11 cellular contexts compared by ENCODE assay signal in genomic region chr7:112056409-112056808, GRCh38.
A peak's percentile ranks its signal among the peaks of the same experiment; 100 is the strongest.
DNase-seq lines count a peak whose midpoint lies in the region; ATAC-seq and TF ChIP-seq lines count a peak whose summit lies in the region.
"Had no signal": no experiment of that assay in that cellular context is flagged by ENCODE, and none has a peak within 500 bp of the region (broad histone marks: within the 10 kb centered on the region; RNA-seq: fewer than 3 reads in every experiment).

No MANE protein-coding gene starts in this region.

- no peaks in the 10 kb centered on the region for H3K9me2 ChIP-seq in SK-N-SH

- H3K9ac ChIP-seq in SK-N-SH = no peak overlapping the region

- TF ChIP-seq RAD21 in SK-N-SH (IDR thresholded peaks at IDR 0.05; ENCODE audit: low read length) = no peak; the same call in 1 of the 2 replicates

- no peak overlapping the region for H3K4me2 ChIP-seq in SK-N-SH

- H3K9me3 Mint-ChIP-seq in activated T-helper 17 cell treated with anti-CD3 and anti-CD28 coated beads, Interleukin-2, amount 50 U/mL, for 72 hours = no peaks in the 10 kb centered on the region

- peaks cover 0 to 10% of the 10 kb centered on the region in 2 experiments; a peak in 2 of 4 replicates for H3K4me1 ChIP-seq in SK-N-SH (ENCODE audit: control insufficient read depth in 1 of 2, insufficient read depth in 2 of 2, low read depth in 1 of 2, low read length in 1 of 2)
- peaks cover 21 to 40% (median 36%) of the 10 kb centered on the region in 4 donors for H3K4me1 ChIP-seq in upper lobe of left lung
- H3K4me1 ChIP-seq in ovary (ENCODE audit: insufficient read depth) = peaks cover 18% of the 10 kb centered on the region

- no peak overlapping the region for H3K27ac Mint-ChIP-seq in activated T-helper 17 cell treated with anti-CD3 and anti-CD28 coated beads, Interleukin-2, amount 50 U/mL, for 72 hours

- H3K9me3 ChIP-seq in SK-N-SH (no peaks in the 10 kb centered on the region), upper lobe of left lung (no peaks in the 10 kb centered on the region), ovary (no peaks in the 10 kb centered on the region)
- H3K9me3 ChIP-seq: neutrophil had no signal

- H3K4me3 ChIP-seq in SK-N-SH (ENCODE audit: low read depth in 2 of 2, low read length in 1 of 2) (no peak overlapping the region), upper lobe of left lung (no peak overlapping the region), ovary (no peak overlapping the region)

- H3K79me2 ChIP-seq in SK-N-SH (ENCODE audit: insufficient read depth) = no peaks in the 10 kb centered on the region

- H3K4me1 Mint-ChIP-seq in activated T-helper 17 cell treated with anti-CD3 and anti-CD28 coated beads, Interleukin-2, amount 50 U/mL, for 72 hours = no peaks in the 10 kb centered on the region

- H3K27me3 Mint-ChIP-seq in activated T-helper 17 cell treated with anti-CD3 and anti-CD28 coated beads, Interleukin-2, amount 50 U/mL, for 72 hours = no peaks in the 10 kb centered on the region

- 58% methylated on average over 2 of the region's 2 CpGs for WGBS in SK-N-SH (ENCODE audit: low lambda C conversion rate)
- 45 to 53% methylated on average over 2 of the region's 2 CpGs for WGBS in upper lobe of left lung, 2 donors
- WGBS in ovary, 3 donors = 73 to 78% (median 76%) methylated on average over 2 of the region's 2 CpGs

- H3K27ac ChIP-seq in SK-N-SH (ENCODE audit: low read depth in 2 of 2, low read length in 1 of 2) (peak overlapping the region in 1 of 2 experiments; percentile 44; a peak in 1 of 4 replicates), upper lobe of left lung (peak overlapping the region in 1 of 4 donors; percentile 18), ovary (no peak overlapping the region)
- H3K27ac ChIP-seq: HL-60, neutrophil had no signal

- no peak for ATAC-seq in SK-N-SH treated with all-trans-retinoic acid at 6 μM for 48 hours
- peak; percentile 71 for ATAC-seq in HG03066 (IDR thresholded peaks at IDR 0.05; ENCODE audit: low read depth, unreplicated experiment)
- peak; percentile 40 for ATAC-seq in activated T-helper 17 cell treated with anti-CD3 and anti-CD28 coated beads, Interleukin-2, amount 50 U/mL, for 72 hours (replicated peaks)
- peak; percentile 58 to 61 for ATAC-seq in upper lobe of left lung (ENCODE audit: low FRiP score in 2 of 2)

- no peaks in the 10 kb centered on the region for H3K36me3 ChIP-seq in SK-N-SH (replicated peaks in 1 of 2; ENCODE audit: control insufficient read depth in 1 of 2, insufficient read depth in 2 of 2, low read length in 1 of 2)
- H3K36me3 ChIP-seq in upper lobe of left lung = no peaks in the 10 kb centered on the region
- H3K36me3 ChIP-seq in ovary = no peaks in the 10 kb centered on the region
- H3K36me3 ChIP-seq: neutrophil had no signal

- no peaks in the 10 kb centered on the region for H3K27me3 ChIP-seq in SK-N-SH (ENCODE audit: insufficient read depth)
- no peaks in the 10 kb centered on the region for H3K27me3 ChIP-seq in upper lobe of left lung
- no peaks in the 10 kb centered on the region for H3K27me3 ChIP-seq in ovary
- H3K27me3 ChIP-seq: neutrophil had no signal

- no peak overlapping the region for H3K4me3 Mint-ChIP-seq in activated T-helper 17 cell treated with anti-CD3 and anti-CD28 coated beads, Interleukin-2, amount 50 U/mL, for 72 hours

- no peak overlapping the region for H2AFZ ChIP-seq in SK-N-SH (ENCODE audit: low read depth)

- CTCF ChIA-PET in SK-N-SH (lab: Yijun Ruan, JAX) = interaction anchor here (0.7 to 1.7 kb wide), 6 partner anchors 17 to 294 kb away, joined by 3 to 4 read pairs (median 3); no protein-coding TSS in a partner anchor

- H4K20me1 ChIP-seq in SK-N-SH (ENCODE audit: insufficient read depth) = no peaks in the 10 kb centered on the region

- no peaks in the 10 kb centered on the region for H3F3A ChIP-seq in SK-N-SH (replicated peaks; ENCODE audit: insufficient read depth)

- DNase-seq in SK-N-SH (no peak), upper lobe of left lung (peak in 1 of 2 donors; percentile 73), DMS 273 treated with DMSO at 0.1 percent for 48 hours (lab: John Stamatoyannopoulos, UW) (no peak), ovary (no peak)
- DNase-seq in activated effector memory CD4-positive, alpha-beta T cell treated with anti-CD3 and anti-CD28 coated beads, Interleukin-2, amount 50 U/mL, for 16 hours = no peak
- DNase-seq: T-helper 2 cell had no signal

- intact Hi-C loops in ovary (cut with DNase I) = no loop called here

- H3K36me3 Mint-ChIP-seq in activated T-helper 17 cell treated with anti-CD3 and anti-CD28 coated beads, Interleukin-2, amount 50 U/mL, for 72 hours (ENCODE audit: low read depth) = no peaks in the 10 kb centered on the region

- POLR2A ChIA-PET in SK-N-SH (lab: Yijun Ruan, JAX) = interaction anchor here (0.6 to 0.9 kb wide), 2 partner anchors 159 to 1534 kb away, joined by 3 to 4 read pairs; no protein-coding TSS in a partner anchor

- no peak for TF ChIP-seq POLR2A in upper lobe of left lung (IDR thresholded peaks at IDR 0.05)
- TF ChIP-seq POLR2A in ovary (IDR thresholded peaks at IDR 0.05) = no peak

- TF ChIP-seq CTCF in SK-N-SH (IDR thresholded peaks at IDR 0.05) = no peak
- TF ChIP-seq CTCF in upper lobe of left lung (IDR thresholded peaks at IDR 0.05) = no peak
- no peak for TF ChIP-seq CTCF in ovary (IDR thresholded peaks at IDR 0.05)

- TF ChIP-seq EP300 in SK-N-SH (IDR thresholded peaks at IDR 0.05; ENCODE audit: borderline replicate concordance in 1 of 2, low read depth in 1 of 2, low read length in 1 of 2) (no peak), upper lobe of left lung (IDR thresholded peaks at IDR 0.05) (peak in 3 of 4 donors; percentile 51 to 93 (median 74)), ovary (IDR thresholded peaks at IDR 0.05) (no peak)

TF ChIP-seq in SK-N-SH treated with all-trans-retinoic acid at 6 μM for 48 hours, 23 proteins besides CTCF, POLR2A, EP300 and RAD21:
- TF ChIP-seq ISL1 (CRISPR knock-in tag; IDR thresholded peaks at IDR 0.05) (peak; percentile 55), OSR1 (CRISPR knock-in tag; IDR thresholded peaks at IDR 0.05) (no peak), ZFP3 (CRISPR knock-in tag; IDR thresholded peaks at IDR 0.05) (no peak)

TF ChIP-seq in SK-N-SH, 30 proteins besides CTCF, POLR2A, EP300 and RAD21:
- TF ChIP-seq TEAD4 (IDR thresholded peaks at IDR 0.05; ENCODE audit: borderline replicate concordance, insufficient read depth) = no peak
- TF ChIP-seq EZH2phosphoT487 (IDR thresholded peaks at IDR 0.05; ENCODE audit: borderline replicate concordance, low read depth) = no peak
- TF ChIP-seq JUND (IDR thresholded peaks at IDR 0.05) = no peak
- TF ChIP-seq FOXJ3 (CRISPR knock-in tag; IDR thresholded peaks at IDR 0.05) = no peak
- TF ChIP-seq SMC3 (IDR thresholded peaks at IDR 0.05; ENCODE audit: low read depth, low read length) = no peak
- TF ChIP-seq IRF3 (IDR thresholded peaks at IDR 0.05; ENCODE audit: low read depth, low read length) = no peak
- TF ChIP-seq MEF2A (IDR thresholded peaks at IDR 0.05; ENCODE audit: borderline replicate concordance, low read depth) = no peak
- TF ChIP-seq RFX5 (IDR thresholded peaks at IDR 0.05; ENCODE audit: low read length) = no peak
- no peak for TF ChIP-seq GABPA (IDR thresholded peaks at IDR 0.05; ENCODE audit: low read depth)
- no peak for TF ChIP-seq RCOR1 (IDR thresholded peaks at IDR 0.05; ENCODE audit: low read length)
- TF ChIP-seq USF2 (IDR thresholded peaks at IDR 0.05; ENCODE audit: borderline replicate concordance, low read depth, low read length) = no peak
- no peak for TF ChIP-seq CHD2 (IDR thresholded peaks at IDR 0.05; ENCODE audit: low read length, partially characterized antibody)
- TF ChIP-seq USF1 (IDR thresholded peaks at IDR 0.05; ENCODE audit: borderline replicate concordance, low read depth) = no peak
- no peak for TF ChIP-seq MAX (IDR thresholded peaks at IDR 0.05; ENCODE audit: low read depth)
- TF ChIP-seq SIN3A (IDR thresholded peaks at IDR 0.05; ENCODE audit: borderline replicate concordance, low read depth, low read length) = no peak
- no peak for TF ChIP-seq PBX3 (IDR thresholded peaks at IDR 0.05)
